20 cellular contexts compared by ENCODE assay signal in the genomic region with DNA sequence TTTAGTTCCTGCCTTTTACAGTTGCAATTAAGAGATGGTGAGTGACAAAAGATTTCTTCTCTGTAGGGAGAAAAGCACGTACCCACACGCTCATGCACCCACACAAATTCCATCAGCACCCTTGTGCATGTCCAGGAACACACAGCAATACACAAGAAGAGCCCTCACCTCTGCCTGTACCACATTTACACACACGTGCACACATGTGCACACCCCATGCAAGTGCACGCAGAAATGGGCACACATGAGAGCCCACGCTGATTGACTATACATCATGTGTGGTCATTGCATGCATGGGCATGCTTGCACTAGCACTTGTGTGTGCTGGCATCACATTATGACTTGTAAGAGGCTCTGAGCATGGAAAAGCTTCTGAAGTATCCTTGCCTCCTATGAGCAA.
DNase-seq lines count a peak whose midpoint lies in the region; ATAC-seq, FAIRE-seq and TF ChIP-seq lines count a peak whose summit lies in the region.
"Had no signal": no experiment of that assay in that cellular context is flagged by ENCODE, and none has a peak within 500 bp of the region (broad histone marks: within the 10 kb centered on the region; RNA-seq: fewer than 3 reads in every experiment).

No MANE protein-coding gene starts in this region.

- H3K27me3 ChIP-seq in H9 (ENCODE audit: insufficient read depth, low read length) (no peaks in the 10 kb centered on the region), bronchial epithelial cell (ENCODE audit: control insufficient read depth, insufficient read depth, low read length) (no peaks in the 10 kb centered on the region), neural progenitor cell (no peaks in the 10 kb centered on the region), upper lobe of right lung (peaks cover 8% of the 10 kb centered on the region), Caco-2 (replicated peaks; ENCODE audit: control insufficient read depth, insufficient read depth, low read length) (no peaks in the 10 kb centered on the region)
- H3K27me3 ChIP-seq: BE2C had no signal

- H2BK120ac ChIP-seq in H9 (ENCODE audit: low read depth, low read length, poor library complexity, severe bottlenecking), result no peak overlapping the region

- H3K9me3 ChIP-seq in H9 (ENCODE audit: control insufficient read depth, low read depth, low read length) (no peaks in the 10 kb centered on the region), neural progenitor cell (ENCODE audit: low read depth) (no peaks in the 10 kb centered on the region), upper lobe of right lung (no peaks in the 10 kb centered on the region), Caco-2 (no peaks in the 10 kb centered on the region)
- H3K9me3 ChIP-seq: BE2C had no signal

- TF ChIP-seq CTCF in H9 (conservative IDR thresholded peaks at IDR 0.05) (no peak), bronchial epithelial cell (IDR thresholded peaks at IDR 0.05; ENCODE audit: insufficient read depth, low read length, severe bottlenecking) (no peak), neural progenitor cell (IDR thresholded peaks at IDR 0.05) (no peak), upper lobe of right lung (IDR thresholded peaks at IDR 0.05) (no peak), Caco-2 (IDR thresholded peaks at IDR 0.05; ENCODE audit: insufficient read depth in 1 of 2, low read depth in 1 of 2, low read length in 1 of 2, severe bottlenecking in 1 of 2, unreplicated experiment in 1 of 2) (no peak)

- H2AFZ ChIP-seq in H9 (ENCODE audit: low read length), result no peak overlapping the region
- no peak overlapping the region for H2AFZ ChIP-seq in neural progenitor cell (replicated peaks)

- no peak for ATAC-seq in upper lobe of right lung

- H3K4me2 ChIP-seq in H9 (ENCODE audit: insufficient read depth, insufficient read length, low read length) (no peak overlapping the region), neural progenitor cell (no peak overlapping the region)

- no TSS peak for BruUV-seq in Caco-2 (replicated peaks; lab: Mats Ljungman, UMichigan)

- no peak overlapping the region for H3K4ac ChIP-seq in H9 (ENCODE audit: low read depth, low read length)

- H3K27ac Mint-ChIP-seq in H9, result no peak overlapping the region
- H3K27ac Mint-ChIP-seq in neural progenitor cell, result no peak overlapping the region
- H3K27ac Mint-ChIP-seq in Caco-2 (ENCODE audit: unreplicated experiment), result no peak overlapping the region
- H3K27ac Mint-ChIP-seq: CD4-positive, CD25-positive, alpha-beta regulatory T cell; CD8-positive, alpha-beta memory T cell had no signal

- H3K4me3 Mint-ChIP-seq in H9 (no peak overlapping the region), neural progenitor cell (peak overlapping the region; percentile 19), Caco-2 (ENCODE audit: unreplicated experiment) (no peak overlapping the region)
- H3K4me3 Mint-ChIP-seq: CD4-positive, CD25-positive, alpha-beta regulatory T cell; CD8-positive, alpha-beta memory T cell had no signal

- H3K27me3 Mint-ChIP-seq in H9 (ENCODE audit: low read depth) (no peaks in the 10 kb centered on the region), neural progenitor cell (ENCODE audit: insufficient read depth, low read depth) (peaks cover 17% of the 10 kb centered on the region), Caco-2 (ENCODE audit: insufficient read depth, unreplicated experiment) (no peaks in the 10 kb centered on the region)
- H3K27me3 Mint-ChIP-seq: CD4-positive, CD25-positive, alpha-beta regulatory T cell had no signal

- H3K23me2 ChIP-seq in H9 (ENCODE audit: insufficient read length, low read depth, low read length, poor library complexity, severe bottlenecking), result no peaks in the 10 kb centered on the region

- H4K20me1 ChIP-seq in H9 (ENCODE audit: control insufficient read depth, insufficient read depth, insufficient read length) (no peaks in the 10 kb centered on the region), neural progenitor cell (ENCODE audit: low read depth) (no peaks in the 10 kb centered on the region)

- H3T11ph ChIP-seq in H9 (ENCODE audit: low read length), result no peak overlapping the region

- H3K9ac ChIP-seq in H9 (ENCODE audit: extremely low read depth, insufficient read length, low read length), result no peak overlapping the region
- no peak overlapping the region for H3K9ac ChIP-seq in neural progenitor cell

- H3K36me3 ChIP-seq in bronchial epithelial cell (ENCODE audit: control insufficient read depth, insufficient read depth, low read length) (no peaks in the 10 kb centered on the region), neural progenitor cell (no peaks in the 10 kb centered on the region), upper lobe of right lung (no peaks in the 10 kb centered on the region), Caco-2 (ENCODE audit: control insufficient read depth, insufficient read depth, low read length) (no peaks in the 10 kb centered on the region)
- H3K36me3 ChIP-seq: BE2C had no signal

- no peak overlapping the region for H3K4me3 ChIP-seq in bronchial epithelial cell (ENCODE audit: low read depth, low read length)
- H3K4me3 ChIP-seq in neural progenitor cell, result no peak overlapping the region
- no peak overlapping the region for H3K4me3 ChIP-seq in upper lobe of right lung
- no peak overlapping the region for H3K4me3 ChIP-seq in Caco-2 (ENCODE audit: low read depth, low read length)

- H4K5ac ChIP-seq in H9 (ENCODE audit: insufficient read length, low read depth, low read length), result no peak overlapping the region

- FAIRE-seq in bronchial epithelial cell (lab: Jason Lieb, UNC), result no peak
- FAIRE-seq: A204.1, GM12892, HTR-8/SVneo had no signal

- H3K79me2 ChIP-seq in H9 (ENCODE audit: insufficient read depth, low read length) (no peaks in the 10 kb centered on the region), neural progenitor cell (ENCODE audit: low read depth) (no peaks in the 10 kb centered on the region)

- peaks cover 8% of the 10 kb centered on the region for H3F3A ChIP-seq in neural progenitor cell (ENCODE audit: low read depth)

- H3K14ac ChIP-seq in H9 (ENCODE audit: insufficient read depth, low read length), result no peak overlapping the region

- H3K4me1 Mint-ChIP-seq in H9, result peaks cover 16 to 25% of the 10 kb centered on the region in 2 experiments
- H3K4me1 Mint-ChIP-seq in neural progenitor cell, result peaks cover 16% of the 10 kb centered on the region
- H3K4me1 Mint-ChIP-seq in Caco-2 (ENCODE audit: low read depth, unreplicated experiment), result no peaks in the 10 kb centered on the region
- H3K4me1 Mint-ChIP-seq: CD4-positive, CD25-positive, alpha-beta regulatory T cell; CD8-positive, alpha-beta memory T cell had no signal

- H3K27ac ChIP-seq in H9 (ENCODE audit: insufficient read length, low read depth, low read length) (no peak overlapping the region), neural progenitor cell (no peak overlapping the region), upper lobe of right lung (no peak overlapping the region)

- H3K36me3 Mint-ChIP-seq in H9 (ENCODE audit: insufficient read depth in 1 of 3, low read depth in 3 of 3) (no peaks in the 10 kb centered on the region; a peak in 1 of 7 replicates), neural progenitor cell (no peaks in the 10 kb centered on the region), Caco-2 (ENCODE audit: insufficient read depth, unreplicated experiment) (no peaks in the 10 kb centered on the region)
- H3K36me3 Mint-ChIP-seq: CD4-positive, CD25-positive, alpha-beta regulatory T cell; CD8-positive, alpha-beta memory T cell had no signal

- H3K18ac ChIP-seq in H9 (ENCODE audit: insufficient read length, low read depth, low read length), result no peak overlapping the region

- H3K4me1 ChIP-seq in H9 (ENCODE audit: insufficient read depth, low read length) (no peaks in the 10 kb centered on the region), neural progenitor cell (peaks cover 7% of the 10 kb centered on the region), upper lobe of right lung (no peaks in the 10 kb centered on the region), Caco-2 (no peaks in the 10 kb centered on the region)
- H3K4me1 ChIP-seq: BE2C had no signal

- DNase-seq in H9 (peak; percentile 8), bronchial epithelial cell (ENCODE audit: low read depth) (peak; percentile 44), neural progenitor cell (ENCODE audit: low spot score) (no peak), upper lobe of right lung (peak; percentile 4), Caco-2 (no peak)
- DNase-seq in stimulated activated CD4-positive, alpha-beta T cell treated with anti-CD3 and anti-CD28 coated beads, Interleukin-4, amount 100 ng/mL, for 24 hours, result no peak
- DNase-seq: ACHN; BE2C; C1 segment of cervical spinal cord; CD4-positive, CD25-positive, alpha-beta regulatory T cell; CD8-positive, alpha-beta memory T cell; COR-L47; DMS153; DMS79; GDM1; GOT3; IMR-90 had no signal

- POLR2A ChIA-PET in Caco-2 (lab: Charles Lee), result no interaction called here

- no CpG with 5 or more reads among the region's 5 CpGs for WGBS in H9 (ENCODE audit: extremely low coverage, insufficient read length, low lambda C conversion rate)

- H3K56ac ChIP-seq in H9 (ENCODE audit: insufficient read length, low read depth, low read length), result no peak overlapping the region

- H2AK5ac ChIP-seq in H9 (ENCODE audit: insufficient read length, low read length), result no peak overlapping the region

- no peaks in the 10 kb centered on the region for H3K79me1 ChIP-seq in H9 (ENCODE audit: insufficient read depth, low read depth, low read length, poor library complexity, severe bottlenecking)

- intact Hi-C loops in upper lobe of right lung (cut with DNase I) (no loop called here), Caco-2 (cut with micrococcal nuclease; ENCODE audit: unreplicated experiment) (no loop called here)

- no peak overlapping the region for H3K23ac ChIP-seq in H9 (ENCODE audit: insufficient read length, low read depth, low read length)

- no peak overlapping the region for H2BK5ac ChIP-seq in H9 (ENCODE audit: insufficient read length, low read length)

- no peak overlapping the region for H4K91ac ChIP-seq in H9 (ENCODE audit: insufficient read length, low read depth, low read length)

- H2BK15ac ChIP-seq in H9 (ENCODE audit: low read depth, low read length), result no peak overlapping the region

- H3K9me3 Mint-ChIP-seq in H9 (no peaks in the 10 kb centered on the region), neural progenitor cell (no peaks in the 10 kb centered on the region), Caco-2 (ENCODE audit: unreplicated experiment) (no peaks in the 10 kb centered on the region)
- H3K9me3 Mint-ChIP-seq: CD8-positive, alpha-beta memory T cell had no signal

- H2BK20ac ChIP-seq in H9 (ENCODE audit: low read depth, low read length, poor library complexity, severe bottlenecking), result no peak overlapping the region

- CTCF ChIA-PET in Caco-2 (lab: Charles Lee), result interaction anchor here (0.7 kb wide), 1 partner anchor 249 kb away, joined by 4 read pairs; no protein-coding TSS in a partner anchor

- no peak overlapping the region for H4K8ac ChIP-seq in H9 (replicated peaks; ENCODE audit: insufficient read length, low read depth, low read length)

- no peak overlapping the region for H2BK12ac ChIP-seq in H9 (ENCODE audit: insufficient read length, low read depth, low read length)

Comparison
In these comparisons a context has a peak if more than half of its experiments do, and no peak if none do; other contexts are left out.
1. DNase-seq: peak in H9 (single experiment), bronchial epithelial cell (single experiment) and upper lobe of right lung (single experiment); none in neural progenitor cell (single experiment), stimulated activated CD4-positive, alpha-beta T cell treated with anti-CD3 and anti-CD28 coated beads, Interleukin-4, amount 100 ng/mL, for 24 hours (single experiment) and Caco-2 (0 of 2).